Comparison of ENCODE assay signal across 23 cellular contexts in genomic region chr6:52532457-52532856, GRCh38. TPM values are rescaled to one million over a fixed set of nuclear protein-coding genes. Genes with fewer than 3 reads are reported as not detected.
A peak's percentile ranks its signal among the peaks of the same experiment; 100 is the strongest.
DNase-seq lines count a peak whose midpoint lies in the region; ATAC-seq, FAIRE-seq and TF ChIP-seq lines count a peak whose summit lies in the region.
"Had no signal": no experiment of that assay in that cellular context is flagged by ENCODE, and none has a peak within 500 bp of the region (broad histone marks: within the 10 kb centered on the region; RNA-seq: fewer than 3 reads in every experiment).

No MANE protein-coding gene starts in this region.

- H3K9ac ChIP-seq in GM23248 = no peak overlapping the region
- H3K9ac ChIP-seq in Karpas-422 (ENCODE audit: low read length) = peak overlapping the region; percentile 46
- H3K9ac ChIP-seq in endothelial cell of umbilical vein (replicated peaks; ENCODE audit: extremely low read depth, insufficient read depth, low read length) = no peak overlapping the region
- H3K9ac ChIP-seq: BLaER1 treated with 17β-estradiol and CSF1 and Interleukin-3, amounts not matched to agents 10 nM and 100 nM had no signal

- BruUV-seq in endothelial cell of umbilical vein (replicated peaks; lab: Mats Ljungman, UMichigan) = no TSS peak

- POLR2A ChIA-PET in endothelial cell of umbilical vein (lab: Charles Lee) = no interaction called here

- H3K9me2 ChIP-seq in GM23248 (ENCODE audit: insufficient read depth) = no peaks in the 10 kb centered on the region
- H3K9me2 ChIP-seq in Karpas-422 (replicated peaks; ENCODE audit: insufficient read depth, low read length) = no peaks in the 10 kb centered on the region

- 41 to 45% methylated on average over 2 of the region's 2 CpGs for WGBS in GM23248 (ENCODE audit: low coverage in 1 of 2, low lambda C conversion rate in 2 of 2, missing lambda C conversion rate in 2 of 2), 2 experiments
- 70 to 73% methylated on average over 2 of the region's 2 CpGs for WGBS in pancreas, 2 donors

- in situ Hi-C loops in GM23248 (cut with MboI) = no loop called here

- H4K20me1 ChIP-seq in GM23248 (ENCODE audit: insufficient read depth) (no peaks in the 10 kb centered on the region), Karpas-422 (ENCODE audit: insufficient read depth, low read depth, low read length) (no peaks in the 10 kb centered on the region), endothelial cell of umbilical vein (replicated peaks; ENCODE audit: control insufficient read depth, extremely low read depth, insufficient read depth, low read length) (no peaks in the 10 kb centered on the region)

- H3K9me1 ChIP-seq in endothelial cell of umbilical vein (replicated peaks; ENCODE audit: control insufficient read depth, extremely low read depth, insufficient read depth, low read length) = no peaks in the 10 kb centered on the region

- H3K79me2 ChIP-seq in GM23248 (ENCODE audit: insufficient read depth) (peaks cover 100% of the 10 kb centered on the region), Karpas-422 (ENCODE audit: low read length) (peaks cover 55% of the 10 kb centered on the region), endothelial cell of umbilical vein (ENCODE audit: control insufficient read depth, insufficient read depth, low read length) (peaks cover 47% of the 10 kb centered on the region)

- CTCF ChIA-PET in endothelial cell of umbilical vein (lab: Charles Lee) = no interaction called here

- FAIRE-seq in endothelial cell of umbilical vein (lab: Jason Lieb, UNC) (peak; percentile 55), pancreas (lab: Jason Lieb, UNC) (no peak), RCC 7860 (lab: Jason Lieb, UNC) (no peak)
- FAIRE-seq: H54, HepG2 had no signal

- H3K9me3 ChIP-seq in GM23248 (ENCODE audit: low read depth) (no peaks in the 10 kb centered on the region), Karpas-422 (ENCODE audit: low read length) (no peaks in the 10 kb centered on the region), endothelial cell of umbilical vein (replicated peaks; ENCODE audit: control insufficient read depth, insufficient read depth, low read length) (no peaks in the 10 kb centered on the region), pancreas (no peaks in the 10 kb centered on the region)
- H3K9me3 ChIP-seq: BLaER1 treated with 17β-estradiol and CSF1 and Interleukin-3, amounts not matched to agents 10 nM and 100 nM; Caco-2 had no signal

- H3K4me3 ChIP-seq in GM23248 (no peak overlapping the region), Karpas-422 (ENCODE audit: low read length) (peak overlapping the region; percentile 2), endothelial cell of umbilical vein (replicated peaks in 1 of 3; ENCODE audit: insufficient read depth in 1 of 3, low read depth in 1 of 3, low read length in 3 of 3) (no peak overlapping the region), pancreas (no peak overlapping the region)
- H3K4me3 ChIP-seq: BLaER1 treated with 17β-estradiol and CSF1 and Interleukin-3, amounts not matched to agents 10 nM and 100 nM had no signal

- peak overlapping the region; percentile 4 for H3K4me2 ChIP-seq in GM23248 (ENCODE audit: unreplicated experiment)
- H3K4me2 ChIP-seq in Karpas-422 (ENCODE audit: low read depth, low read length, poor library complexity, severe bottlenecking) = peak overlapping the region; percentile 60
- H3K4me2 ChIP-seq in endothelial cell of umbilical vein (ENCODE audit: insufficient read depth, low read length) = no peak overlapping the region

- TF ChIP-seq CTCF in endothelial cell of umbilical vein (IDR thresholded peaks at IDR 0.05; ENCODE audit: extremely low read depth in 1 of 2, insufficient read depth in 1 of 2, low read depth in 1 of 2, low read length in 2 of 2) (no peak), pancreas (IDR thresholded peaks at IDR 0.05) (no peak)

- dilution Hi-C loops in endothelial cell of umbilical vein (cut with MboI; ENCODE audit: extremely low pct_ligation_motif_present, low sequenced_read_pairs) = loop anchor here (25.0 kb wide), 1 partner anchor 120 kb away; the partner anchor contains the start of gene EFHC1

- H3F3A ChIP-seq in GM23248 (ENCODE audit: insufficient read depth) = peaks cover 83% of the 10 kb centered on the region

- intact Hi-C loops in endothelial cell of umbilical vein (cut with micrococcal nuclease) = no loop called here
- intact Hi-C loops in pancreas (cut with DNase I) = no loop called here

- H3K27ac ChIP-seq in GM23248 = peak overlapping the region; percentile 40
- H3K27ac ChIP-seq in Karpas-422 (ENCODE audit: low read length) = peak overlapping the region; percentile 87
- H3K27ac ChIP-seq in endothelial cell of umbilical vein (ENCODE audit: insufficient read depth, low read depth, low read length) = no peak overlapping the region
- H3K27ac ChIP-seq in pancreas = no peak overlapping the region

- no peaks in the 10 kb centered on the region for H3K27me3 ChIP-seq in GM23248 (replicated peaks; ENCODE audit: insufficient read depth)
- H3K27me3 ChIP-seq in Karpas-422 (ENCODE audit: low read length) = no peaks in the 10 kb centered on the region
- H3K27me3 ChIP-seq in endothelial cell of umbilical vein (ENCODE audit: control insufficient read depth in 2 of 2, insufficient read depth in 2 of 2, low read length in 2 of 2) = no peaks in the 10 kb centered on the region
- H3K27me3 ChIP-seq in pancreas = no peaks in the 10 kb centered on the region
- H3K27me3 ChIP-seq: BLaER1 treated with 17β-estradiol and CSF1 and Interleukin-3, amounts not matched to agents 10 nM and 100 nM had no signal

- no peak for TF ChIP-seq POLR2A in endothelial cell of umbilical vein (IDR thresholded peaks at IDR 0.05; ENCODE audit: low read depth, low read length)

- DNase-seq in GM23248 = peak; percentile 14
- no peak for DNase-seq in Karpas-422
- no peak for DNase-seq in endothelial cell of umbilical vein (ENCODE audit: low read depth, low spot score)
- DNase-seq in activated CD4-positive, alpha-beta T cell treated with anti-CD3 and anti-CD28 coated beads for 4 hours = no peak
- DNase-seq in pancreas = no peak
- DNase-seq in RCC 7860 (ENCODE audit: low spot score) = no peak
- DNase-seq in mucosa of gallbladder (ENCODE audit: low spot score) = no peak
- DNase-seq: Caco-2; CD4-positive, alpha-beta memory T cell; DMS 273 treated with DMSO at 0.1 percent for 48 hours; DND-41; GDM1; KBM-7; NCI-H1105; NCI-H2029 treated with DMSO at 0.1 percent for 48 hours; NCI-H226; NCI-H524; NCI-H774; OCI-M1; SHP77 had no signal

- no peak overlapping the region for H2AFZ ChIP-seq in GM23248
- no peak overlapping the region for H2AFZ ChIP-seq in Karpas-422 (ENCODE audit: low read length)
- H2AFZ ChIP-seq in endothelial cell of umbilical vein (ENCODE audit: low read depth, low read length) = no peak overlapping the region

- H3K4me1 ChIP-seq in GM23248 (ENCODE audit: insufficient read depth) (peaks cover 53% of the 10 kb centered on the region), Karpas-422 (ENCODE audit: low read length) (peaks cover 53% of the 10 kb centered on the region), endothelial cell of umbilical vein (ENCODE audit: control insufficient read depth, extremely low read depth, insufficient read depth, low read length) (peaks cover 46% of the 10 kb centered on the region), pancreas (no peaks in the 10 kb centered on the region)
- H3K4me1 ChIP-seq: Caco-2 had no signal

- ATAC-seq in pancreas = no peak
- ATAC-seq: HepG2 had no signal

- peaks cover 25% of the 10 kb centered on the region for H3K36me3 ChIP-seq in GM23248 (ENCODE audit: low read depth)
- no peaks in the 10 kb centered on the region for H3K36me3 ChIP-seq in Karpas-422 (ENCODE audit: insufficient read depth, low read length)
- peaks cover 4 to 10% of the 10 kb centered on the region in 2 experiments for H3K36me3 ChIP-seq in endothelial cell of umbilical vein (ENCODE audit: control insufficient read depth in 2 of 2, extremely low read depth in 1 of 2, insufficient read depth in 2 of 2, low read length in 2 of 2)
- H3K36me3 ChIP-seq in pancreas = no peaks in the 10 kb centered on the region

TF ChIP-seq in endothelial cell of umbilical vein, 7 proteins besides CTCF, POLR2A, EP300 and RAD21:
- TF ChIP-seq FOS (IDR thresholded peaks at IDR 0.05; ENCODE audit: borderline replicate concordance, insufficient read depth, low read length) (no peak), JUN (IDR thresholded peaks at IDR 0.05; ENCODE audit: borderline replicate concordance, insufficient read depth, insufficient read length, low read depth) (no peak), GATA2 (IDR thresholded peaks at IDR 0.05; ENCODE audit: insufficient read depth, insufficient read length, low read depth, low read length) (no peak), MYC (IDR thresholded peaks at IDR 0.05; ENCODE audit: low read depth, low read length) (no peak), EZH2 (IDR thresholded peaks at IDR 0.05; ENCODE audit: borderline replicate concordance, low read depth, low read length, severe bottlenecking) (no peak), MAX (IDR thresholded peaks at IDR 0.05; ENCODE audit: insufficient read depth, insufficient read length) (no peak)

RNA-seq across cellular contexts. Expression of gene TRAM2, which starts 44.4 kb away (rescaled TPM):
- 174 and 182 TPM in 2 replicates for total RNA-seq in GM23248 (2014; rRNA removed; shearing (Covaris generic))
- polyA plus RNA-seq in GM23248 (2016; fragmentation: Nextera tagmentation; extraction: Ambion mirVana) (141 and 145 TPM in 2 replicates), endothelial cell of umbilical vein (79.5 and 85.7 TPM in 2 replicates), pancreas (1 to 10 TPM; 1.9 to 3.2 TPM)
- 19.3 and 24.1 TPM in 2 replicates for total RNA-seq in Karpas-422 (2014; rRNA removed; shearing (Covaris generic); ENCODE audit: low replicate concordance)
- total RNA-seq in endothelial cell of umbilical vein (85.9 and 98.6 TPM in 2 replicates), pancreas (10 to 100 TPM in 1 of 6 donors, 1 to 10 TPM in 5; 3.9 to 11.2 (median 6.1) TPM), mucosa of gallbladder (16.0 TPM)
- 79.3 and 81.1 TPM in 2 replicates for polyA plus RNA-seq in endothelial cell of umbilical vein (2011; cell fraction: cytosol; rRNA removed)
- polyA plus RNA-seq in endothelial cell of umbilical vein (2011; cell fraction: nucleus; rRNA removed) = 129 and 133 TPM in 2 replicates
- polyA plus RNA-seq in endothelial cell of umbilical vein (2012) = 35.6 and 64.2 TPM in 2 replicates
- 123 and 155 TPM in 2 replicates for polyA minus RNA-seq in endothelial cell of umbilical vein
- polyA minus RNA-seq in endothelial cell of umbilical vein (2011; cell fraction: cytosol; rRNA and poly(A)+ RNA removed) = 11.6 TPM
- 51.9 and 71.3 TPM in 2 replicates for polyA minus RNA-seq in endothelial cell of umbilical vein (2011; cell fraction: nucleus; rRNA and poly(A)+ RNA removed)

Comparison
In these comparisons a context has a peak if more than half of its experiments do, and no peak if none do; other contexts are left out.
1. H3K27ac ChIP-seq: peak in GM23248 (single experiment) and Karpas-422 (single experiment); none in endothelial cell of umbilical vein (single experiment) and pancreas (0 of 4).